6 cellular contexts compared by ENCODE assay signal in genomic region chr1:146059148-146059547, GRCh38. TPM values are rescaled to one million over a fixed set of nuclear protein-coding genes. Genes with fewer than 3 reads are reported as not detected.
"Had no signal": no experiment of that assay in that cellular context is flagged by ENCODE, and none has a peak within 500 bp of the region (broad histone marks: within the 10 kb centered on the region; RNA-seq: fewer than 3 reads in every experiment).

No MANE protein-coding gene starts in this region.

RNA-seq across cellular contexts. Expression of gene HJV, which starts 37.6 kb away (rescaled TPM):
- total RNA-seq: HT-29, MCF 10A, OCI-LY7, PC-9, Peyer's patch had no signal
- polyA plus RNA-seq: IgD-negative memory B cell had no signal
